Comparison of ENCODE assay signal across 1 cellular context in genomic region chr6:131575834-131576478, GRCh38.
A peak's percentile ranks its signal among the peaks of the same experiment; 100 is the strongest.
TF ChIP-seq lines count a peak whose summit lies in the region.

No MANE protein-coding gene starts in this region.

TF ChIP-seq in HepG2, 621 proteins besides CTCF, POLR2A, EP300 and RAD21 (continued from another document and continues in another):
- TF ChIP-seq ZNF329 (CRISPR knock-in tag; IDR thresholded peaks at IDR 0.05; ENCODE audit: low read depth) = no peak
- peak; percentile 56 for TF ChIP-seq CBX1 (IDR thresholded peaks at IDR 0.05; ENCODE audit: low read depth)
- peak; percentile 58; the same call in 1 of the 2 replicates for TF ChIP-seq ZFP1 (CRISPR knock-in tag; IDR thresholded peaks at IDR 0.05)
- TF ChIP-seq ZNF407 (CRISPR knock-in tag; IDR thresholded peaks at IDR 0.05; ENCODE audit: not compliant biosample characterization) = no peak
- TF ChIP-seq SNRNP70 (IDR thresholded peaks at IDR 0.05; ENCODE audit: low read depth, low read length) = no peak
- no peak for TF ChIP-seq TBL1XR1 (IDR thresholded peaks at IDR 0.05; ENCODE audit: borderline replicate concordance, low read length, partially characterized antibody)
- no peak for TF ChIP-seq REPIN1 (CRISPR knock-in tag; IDR thresholded peaks at IDR 0.05; ENCODE audit: borderline replicate concordance, low read depth)
- TF ChIP-seq NCOA1 (CRISPR knock-in tag; IDR thresholded peaks at IDR 0.05) = no peak
- no peak for TF ChIP-seq ZMAT3 (CRISPR knock-in tag; conservative IDR thresholded peaks at IDR 0.05)
- peak; percentile 46 for TF ChIP-seq NFYC (CRISPR knock-in tag; IDR thresholded peaks at IDR 0.05)
- no peak for TF ChIP-seq ZNF567 (CRISPR knock-in tag; IDR thresholded peaks at IDR 0.05; ENCODE audit: borderline replicate concordance)
- no peak for TF ChIP-seq RELA (CRISPR knock-in tag; IDR thresholded peaks at IDR 0.05)
- TF ChIP-seq IRF2 (CRISPR knock-in tag; IDR thresholded peaks at IDR 0.05) = peak; percentile 51; the same call in 1 of the 2 replicates
- no peak for TF ChIP-seq AFF4 (CRISPR knock-in tag; IDR thresholded peaks at IDR 0.05)
- TF ChIP-seq MEF2D (CRISPR knock-in tag; IDR thresholded peaks at IDR 0.05) = peak; percentile 58; the same call in 1 of the 2 replicates
- peak; percentile 96 for TF ChIP-seq MED1 (CRISPR knock-in tag; IDR thresholded peaks at IDR 0.05)
- peak; percentile 75; the same call in 1 of the 2 replicates for TF ChIP-seq HOXA3 (CRISPR knock-in tag; IDR thresholded peaks at IDR 0.05)
- TF ChIP-seq HMGXB4 (CRISPR knock-in tag; IDR thresholded peaks at IDR 0.05; ENCODE audit: borderline replicate concordance in 1 of 2, low read depth in 1 of 2) = peak in 1 of 2 experiments; percentile 17; a peak in 1 of 4 replicates
- no peak; the same call in 1 of the 2 replicates for TF ChIP-seq SAFB2 (CRISPR knock-in tag; IDR thresholded peaks at IDR 0.05; ENCODE audit: borderline replicate concordance, low read depth)
- TF ChIP-seq RBAK (CRISPR knock-in tag; IDR thresholded peaks at IDR 0.05) = 0 out of 2 replicates have a peak, but pooled peaks have one; percentile 21
- no peak for TF ChIP-seq KLF15 (CRISPR knock-in tag; IDR thresholded peaks at IDR 0.05; ENCODE audit: borderline replicate concordance)
- no peak for TF ChIP-seq ONECUT2 (CRISPR knock-in tag; IDR thresholded peaks at IDR 0.05)
- peak; percentile 80 for TF ChIP-seq ATF1 (CRISPR knock-in tag; IDR thresholded peaks at IDR 0.05)
- no peak for TF ChIP-seq SMARCC2 (IDR thresholded peaks at IDR 0.05)
- peak; percentile 49; the same call in 1 of the 2 replicates for TF ChIP-seq KAT8 (CRISPR knock-in tag; IDR thresholded peaks at IDR 0.05)
- peak; percentile 84 for TF ChIP-seq SMYD3 (CRISPR knock-in tag; IDR thresholded peaks at IDR 0.05)
- TF ChIP-seq GPN1 (CRISPR knock-in tag; IDR thresholded peaks at IDR 0.05; ENCODE audit: borderline replicate concordance) = no peak
- TF ChIP-seq GATAD1 (CRISPR knock-in tag; IDR thresholded peaks at IDR 0.05) = no peak
- TF ChIP-seq XBP1 (CRISPR knock-in tag; IDR thresholded peaks at IDR 0.05) = no peak
- TF ChIP-seq SIX4 (CRISPR knock-in tag; IDR thresholded peaks at IDR 0.05) = no peak
- TF ChIP-seq DRAP1 (CRISPR knock-in tag; IDR thresholded peaks at IDR 0.05) = peak; percentile 85
- TF ChIP-seq KDM1A (CRISPR knock-in tag; IDR thresholded peaks at IDR 0.05) = no peak
- TF ChIP-seq RCOR2 (CRISPR knock-in tag; IDR thresholded peaks at IDR 0.05) = peak; percentile 88
- TF ChIP-seq PITX1 (CRISPR knock-in tag; IDR thresholded peaks at IDR 0.05) = peak; percentile 74
- no peak for TF ChIP-seq ZBTB49 (CRISPR knock-in tag; IDR thresholded peaks at IDR 0.05; ENCODE audit: borderline replicate concordance)
- TF ChIP-seq ZNF512 (CRISPR knock-in tag; IDR thresholded peaks at IDR 0.05) = no peak; the same call in 1 of the 2 replicates
- TF ChIP-seq PBX3 (CRISPR knock-in tag; IDR thresholded peaks at IDR 0.05; ENCODE audit: borderline replicate concordance) = no peak
- peak; percentile 45 for TF ChIP-seq NR2F6 (IDR thresholded peaks at IDR 0.05)
- TF ChIP-seq NR2F6 (CRISPR knock-in tag; IDR thresholded peaks at IDR 0.05) = peak; percentile 65; the same call in 1 of the 2 replicates
- peak; percentile 35; the same call in 1 of the 2 replicates for TF ChIP-seq FOXK2 (IDR thresholded peaks at IDR 0.05)
- TF ChIP-seq RBM22 (optimal IDR thresholded peaks at IDR 0.05; ENCODE audit: low read length) = no peak
- no peak for TF ChIP-seq SIN3A (IDR thresholded peaks at IDR 0.05; ENCODE audit: borderline replicate concordance, low read depth, low read length)
- TF ChIP-seq BRCA1 (CRISPR knock-in tag; IDR thresholded peaks at IDR 0.05) = no peak
- no peak for TF ChIP-seq TFAP4 (IDR thresholded peaks at IDR 0.05; ENCODE audit: borderline replicate concordance, low read depth)
- TF ChIP-seq ZNF556 (CRISPR knock-in tag; IDR thresholded peaks at IDR 0.05; ENCODE audit: borderline replicate concordance) = no peak; the same call in 1 of the 2 replicates
- TF ChIP-seq PHF5A (CRISPR knock-in tag; IDR thresholded peaks at IDR 0.05; ENCODE audit: low read depth, unreplicated experiment) = peak; percentile 30
- peak; percentile 60; the same call in 1 of the 2 replicates for TF ChIP-seq MIER3 (CRISPR knock-in tag; IDR thresholded peaks at IDR 0.05; ENCODE audit: borderline replicate concordance)
